ENCODE assay signal across 1 cellular context in the genomic region with DNA sequence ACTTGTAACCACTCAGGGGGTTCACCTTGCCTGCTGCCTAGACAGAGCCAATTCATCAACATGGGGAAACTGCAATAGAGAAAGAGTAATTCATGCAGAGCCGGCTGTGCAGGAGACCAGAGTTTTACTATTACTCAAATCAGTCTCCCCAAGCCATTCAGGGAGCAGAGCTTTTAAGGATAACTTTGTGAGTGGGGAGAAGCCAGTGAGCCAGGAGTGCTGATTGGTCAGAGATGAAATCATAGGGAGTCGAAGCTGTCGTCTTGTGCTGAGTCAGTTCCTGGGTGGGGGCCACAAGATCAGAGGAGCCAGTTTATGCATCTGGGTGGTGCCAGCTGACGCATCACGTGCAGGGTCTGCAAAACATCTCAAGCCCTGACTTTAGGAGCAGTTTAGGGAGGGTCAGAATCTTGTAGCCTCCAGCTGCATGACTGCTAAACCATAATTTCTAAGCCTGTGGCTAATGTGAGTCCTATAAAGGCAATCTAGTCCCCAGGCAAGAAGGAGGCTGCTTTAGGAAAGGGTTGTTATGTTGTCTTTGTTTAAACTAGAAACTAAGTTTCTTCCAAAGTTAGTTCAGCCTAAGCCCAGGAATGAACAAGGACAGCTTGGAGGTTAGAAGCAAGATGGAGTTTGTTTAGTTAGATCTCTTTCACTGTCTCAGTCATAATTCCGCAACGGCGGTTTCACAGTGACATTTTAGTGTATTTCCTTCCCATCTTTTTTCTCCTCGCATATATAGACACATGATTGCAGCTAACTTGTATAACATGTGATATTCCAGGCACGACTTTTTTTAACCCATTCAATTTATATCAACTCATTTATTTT.
TF ChIP-seq lines count a peak whose summit lies in the region.

No MANE protein-coding gene starts in this region.

TF ChIP-seq in SK-N-SH, 30 proteins besides CTCF, POLR2A, EP300 and RAD21 (continued from another document):
- TF ChIP-seq, protein P1, sequence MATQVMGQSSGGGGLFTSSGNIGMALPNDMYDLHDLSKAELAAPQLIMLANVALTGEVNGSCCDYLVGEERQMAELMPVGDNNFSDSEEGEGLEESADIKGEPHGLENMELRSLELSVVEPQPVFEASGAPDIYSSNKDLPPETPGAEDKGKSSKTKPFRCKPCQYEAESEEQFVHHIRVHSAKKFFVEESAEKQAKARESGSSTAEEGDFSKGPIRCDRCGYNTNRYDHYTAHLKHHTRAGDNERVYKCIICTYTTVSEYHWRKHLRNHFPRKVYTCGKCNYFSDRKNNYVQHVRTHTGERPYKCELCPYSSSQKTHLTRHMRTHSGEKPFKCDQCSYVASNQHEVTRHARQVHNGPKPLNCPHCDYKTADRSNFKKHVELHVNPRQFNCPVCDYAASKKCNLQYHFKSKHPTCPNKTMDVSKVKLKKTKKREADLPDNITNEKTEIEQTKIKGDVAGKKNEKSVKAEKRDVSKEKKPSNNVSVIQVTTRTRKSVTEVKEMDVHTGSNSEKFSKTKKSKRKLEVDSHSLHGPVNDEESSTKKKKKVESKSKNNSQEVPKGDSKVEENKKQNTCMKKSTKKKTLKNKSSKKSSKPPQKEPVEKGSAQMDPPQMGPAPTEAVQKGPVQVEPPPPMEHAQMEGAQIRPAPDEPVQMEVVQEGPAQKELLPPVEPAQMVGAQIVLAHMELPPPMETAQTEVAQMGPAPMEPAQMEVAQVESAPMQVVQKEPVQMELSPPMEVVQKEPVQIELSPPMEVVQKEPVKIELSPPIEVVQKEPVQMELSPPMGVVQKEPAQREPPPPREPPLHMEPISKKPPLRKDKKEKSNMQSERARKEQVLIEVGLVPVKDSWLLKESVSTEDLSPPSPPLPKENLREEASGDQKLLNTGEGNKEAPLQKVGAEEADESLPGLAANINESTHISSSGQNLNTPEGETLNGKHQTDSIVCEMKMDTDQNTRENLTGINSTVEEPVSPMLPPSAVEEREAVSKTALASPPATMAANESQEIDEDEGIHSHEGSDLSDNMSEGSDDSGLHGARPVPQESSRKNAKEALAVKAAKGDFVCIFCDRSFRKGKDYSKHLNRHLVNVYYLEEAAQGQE (IDR thresholded peaks at IDR 0.05; ENCODE audit: low read depth, low read length) = no peak
- TF ChIP-seq TCF12 (IDR thresholded peaks at IDR 0.05) = 0 out of 2 replicates have a peak, but pooled peaks have one; percentile 16
